Comparison of ENCODE assay signal across 21 cellular contexts in the genomic region with DNA sequence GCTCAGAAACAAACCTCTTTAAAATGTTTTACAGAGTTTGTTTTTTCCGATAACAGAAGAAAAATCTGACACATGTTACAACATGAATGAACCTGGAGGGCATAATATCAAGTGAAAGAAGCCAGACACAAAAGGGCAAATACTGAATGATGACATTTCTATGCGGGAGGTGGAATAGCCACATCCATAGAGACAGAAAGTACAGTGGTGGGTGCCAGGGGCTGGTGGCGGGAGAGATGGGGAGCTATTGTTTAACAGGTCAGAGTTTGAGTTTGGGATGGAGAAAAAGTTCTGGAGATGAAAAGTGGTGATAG. TPM values are rescaled to one million over a fixed set of nuclear protein-coding genes. Genes with fewer than 3 reads are reported as not detected.
A peak's percentile ranks its signal among the peaks of the same experiment; 100 is the strongest.
DNase-seq lines count a peak whose midpoint lies in the region; ATAC-seq, FAIRE-seq and TF ChIP-seq lines count a peak whose summit lies in the region.
"Had no signal": no experiment of that assay in that cellular context is flagged by ENCODE, and none has a peak within 500 bp of the region (broad histone marks: within the 10 kb centered on the region; RNA-seq: fewer than 3 reads in every experiment).

No MANE protein-coding gene starts in this region.

- dilution Hi-C loops in keratinocyte (cut with MboI; ENCODE audit: extremely low pct_ligation_motif_present, low sequenced_read_pairs) = no loop called here

- no peaks in the 10 kb centered on the region for H3K79me2 ChIP-seq in keratinocyte (ENCODE audit: control insufficient read depth, insufficient read depth, low read length)

- no peak for ATAC-seq in GM19452 (IDR thresholded peaks at IDR 0.05; ENCODE audit: unreplicated experiment)
- ATAC-seq: A549 had no signal

- H3K4me1 ChIP-seq in breast epithelium (no peaks in the 10 kb centered on the region), keratinocyte (ENCODE audit: control insufficient read depth, extremely low read depth, insufficient read depth, low read length) (peaks cover 11% of the 10 kb centered on the region)
- H3K4me1 ChIP-seq: A549; BE2C; BLaER1 treated with 17β-estradiol and CSF1 and Interleukin-3, amounts not matched to agents 10 nM and 100 nM; HAP-1 had no signal

- H3K4me3 Mint-ChIP-seq in MCF 10A (ENCODE audit: unreplicated experiment) (no peak overlapping the region), Calu3 (ENCODE audit: low read depth, unreplicated experiment) (no peak overlapping the region)
- H3K4me3 Mint-ChIP-seq: CD14-positive monocyte; CD4-positive, alpha-beta memory T cell; HFFc6 had no signal

- POLR2A ChIA-PET in MCF 10A (lab: Yijun Ruan, JAX) = interaction anchor here (0.6 to 1.3 kb wide), 2 partner anchors 17 to 62 kb away, joined by 3 read pairs; no protein-coding TSS in a partner anchor

- TF ChIP-seq POLR2A in breast epithelium (IDR thresholded peaks at IDR 0.05) = no peak

- H3K36me3 ChIP-seq in breast epithelium (no peaks in the 10 kb centered on the region), keratinocyte (ENCODE audit: control insufficient read depth in 2 of 2, extremely low read depth in 1 of 2, insufficient read depth in 2 of 2, low read length in 2 of 2) (no peaks in the 10 kb centered on the region)
- H3K36me3 ChIP-seq: BE2C; BLaER1 treated with 17β-estradiol and CSF1 and Interleukin-3, amounts not matched to agents 10 nM and 100 nM; HAP-1 had no signal

- no peak overlapping the region for H2AFZ ChIP-seq in keratinocyte (ENCODE audit: control insufficient read depth, low read length)

- no peaks in the 10 kb centered on the region for H4K20me1 ChIP-seq in keratinocyte (ENCODE audit: control insufficient read depth, extremely low read depth, insufficient read depth, low read length)
- H4K20me1 ChIP-seq: BLaER1 treated with 17β-estradiol and CSF1 and Interleukin-3, amounts not matched to agents 10 nM and 100 nM had no signal

- no peaks in the 10 kb centered on the region for H3K9me1 ChIP-seq in keratinocyte (ENCODE audit: control insufficient read depth, extremely low read depth, insufficient read depth, low read length)

- no peak overlapping the region for H3K4me2 ChIP-seq in keratinocyte (ENCODE audit: control insufficient read depth, extremely low read depth, insufficient read depth, low read depth, low read length)
- H3K4me2 ChIP-seq: A549; BLaER1 treated with 17β-estradiol and CSF1 and Interleukin-3, amounts not matched to agents 10 nM and 100 nM had no signal

- H3K27ac ChIP-seq in breast epithelium (peak overlapping the region in 1 of 2 donors; percentile 58), keratinocyte (ENCODE audit: control insufficient read depth, insufficient read depth, low read length) (peak overlapping the region; percentile 25)
- H3K27ac ChIP-seq: A549; BLaER1 treated with 17β-estradiol and CSF1 and Interleukin-3, amounts not matched to agents 10 nM and 100 nM had no signal

- no peak overlapping the region for H3K4me3 ChIP-seq in breast epithelium
- H3K4me3 ChIP-seq in epithelial cell of esophagus (ENCODE audit: low read length) = no peak overlapping the region
- no peak overlapping the region for H3K4me3 ChIP-seq in keratinocyte (ENCODE audit: control insufficient read depth in 2 of 3, extremely low read depth in 1 of 3, insufficient read depth in 2 of 3, low read depth in 1 of 3, low read length in 3 of 3)
- H3K4me3 ChIP-seq: A549; BLaER1 treated with 17β-estradiol and CSF1 and Interleukin-3, amounts not matched to agents 10 nM and 100 nM; HAP-1 had no signal

- DNase-seq in MCF 10A (ENCODE audit: unreplicated experiment) = peak; percentile 13
- DNase-seq in breast epithelium (ENCODE audit: low spot score in 2 of 2) = no peak
- DNase-seq in epithelial cell of esophagus (ENCODE audit: low read depth) = peak; percentile 72
- DNase-seq in keratinocyte (ENCODE audit: low read depth, low spot score) = no peak
- no peak for DNase-seq in Calu3
- DNase-seq: 8988T; ACHN; AML-193; BE2C; CD4-positive, alpha-beta memory T cell; DND-41; GOT3; HFFc6 had no signal

- H3K27ac Mint-ChIP-seq in MCF 10A (ENCODE audit: low read depth, unreplicated experiment) = no peak overlapping the region
- no peak overlapping the region for H3K27ac Mint-ChIP-seq in Calu3 (ENCODE audit: unreplicated experiment)
- H3K27ac Mint-ChIP-seq: CD14-positive monocyte; CD4-positive, alpha-beta memory T cell; HFFc6 had no signal

- H3K9me3 ChIP-seq in breast epithelium (no peaks in the 10 kb centered on the region), keratinocyte (ENCODE audit: control insufficient read depth, low read depth, low read length) (no peaks in the 10 kb centered on the region)
- H3K9me3 ChIP-seq: A549; BE2C; BLaER1 treated with 17β-estradiol and CSF1 and Interleukin-3, amounts not matched to agents 10 nM and 100 nM; HAP-1 had no signal

- H3K27me3 Mint-ChIP-seq in MCF 10A (ENCODE audit: insufficient read depth, unreplicated experiment) = no peaks in the 10 kb centered on the region
- peaks cover 49% of the 10 kb centered on the region for H3K27me3 Mint-ChIP-seq in Calu3 (ENCODE audit: unreplicated experiment)

- CTCF ChIA-PET in MCF 10A (lab: Yijun Ruan, JAX) (interaction anchor here (0.6 to 0.7 kb wide), 3 partner anchors 75 to 1940 kb away, joined by 3 to 4 read pairs (median 3); no protein-coding TSS in a partner anchor), Calu3 (lab: Charles Lee) (no interaction called here)

- no peak for FAIRE-seq in keratinocyte (lab: Jason Lieb, UNC)
- FAIRE-seq: A549, G401.6, GM12892, H54 had no signal

- H3K9me3 Mint-ChIP-seq in MCF 10A (ENCODE audit: unreplicated experiment) (no peaks in the 10 kb centered on the region), Calu3 (ENCODE audit: low read depth, unreplicated experiment) (no peaks in the 10 kb centered on the region)
- H3K9me3 Mint-ChIP-seq: CD14-positive monocyte; CD4-positive, alpha-beta memory T cell; HFFc6 had no signal

- no peaks in the 10 kb centered on the region for H3K36me3 Mint-ChIP-seq in MCF 10A (ENCODE audit: insufficient read depth, unreplicated experiment)
- no peaks in the 10 kb centered on the region for H3K36me3 Mint-ChIP-seq in Calu3 (ENCODE audit: insufficient read depth, unreplicated experiment)
- H3K36me3 Mint-ChIP-seq: CD14-positive monocyte; CD4-positive, alpha-beta memory T cell had no signal

- intact Hi-C loops in MCF 10A (cut with micrococcal nuclease) (no loop called here), breast epithelium (cut with DNase I; ENCODE audit: low total_unique reads) (no loop called here), Calu3 (cut with micrococcal nuclease; ENCODE audit: unreplicated experiment) (no loop called here)

- H3K27me3 ChIP-seq in breast epithelium = no peaks in the 10 kb centered on the region
- no peaks in the 10 kb centered on the region for H3K27me3 ChIP-seq in keratinocyte (ENCODE audit: control insufficient read depth, extremely low read depth, insufficient read depth, low read length)
- H3K27me3 ChIP-seq: BE2C; BLaER1 treated with 17β-estradiol and CSF1 and Interleukin-3, amounts not matched to agents 10 nM and 100 nM had no signal

- BruUV-seq in MCF 10A (replicated peaks; lab: Mats Ljungman, UMichigan) (no TSS peak), Calu3 (replicated peaks; lab: Mats Ljungman, UMichigan) (no TSS peak)

- TF ChIP-seq CTCF in MCF 10A (IDR thresholded peaks at IDR 0.05; ENCODE audit: unreplicated experiment) (no peak), breast epithelium (IDR thresholded peaks at IDR 0.05) (no peak), epithelial cell of esophagus (IDR thresholded peaks at IDR 0.05; ENCODE audit: insufficient read depth, low read depth, low read length, missing control alignments) (no peak), keratinocyte (optimal IDR thresholded peaks at IDR 0.05 in 1 of 3, IDR thresholded peaks at IDR 0.05 in 1 of 3, conservative IDR thresholded peaks at IDR 0.05 in 1 of 3; ENCODE audit: extremely low read depth in 1 of 3, insufficient read depth in 2 of 3, low read length in 3 of 3) (no peak), Calu3 (IDR thresholded peaks at IDR 0.05; ENCODE audit: unreplicated experiment) (no peak)

- no peak overlapping the region for H3K9ac ChIP-seq in keratinocyte (ENCODE audit: control insufficient read depth, extremely low read depth, insufficient read depth, low read length)
- H3K9ac ChIP-seq: BLaER1 treated with 17β-estradiol and CSF1 and Interleukin-3, amounts not matched to agents 10 nM and 100 nM had no signal

- peaks cover 9% of the 10 kb centered on the region for H3K4me1 Mint-ChIP-seq in MCF 10A (ENCODE audit: insufficient read depth, unreplicated experiment)
- H3K4me1 Mint-ChIP-seq in Calu3 (ENCODE audit: low read depth, unreplicated experiment) = no peaks in the 10 kb centered on the region
- H3K4me1 Mint-ChIP-seq: CD14-positive monocyte; CD4-positive, alpha-beta memory T cell had no signal

RNA-seq across cellular contexts. Expression of gene RAB12, which starts 55.7 kb away (rescaled TPM):
- total RNA-seq in MCF 10A (2022) = 27.8 and 28.4 TPM in 2 replicates
- total RNA-seq in breast epithelium = 10 to 100 TPM; 46.5 to 64.0 (median 55.0) TPM
- 23.7 to 46.4 TPM (median 24.3 TPM) in 3 replicates for polyA plus RNA-seq in keratinocyte
- 51.4 TPM for polyA plus RNA-seq in keratinocyte (2011; ENCODE audit: low read depth)
- polyA plus RNA-seq in keratinocyte (2011; cell fraction: cytosol; rRNA removed) = 30.8 and 55.3 TPM in 2 replicates
- polyA plus RNA-seq in keratinocyte (2011; cell fraction: nucleus; rRNA removed) = 34.4 and 46.0 TPM in 2 replicates
- polyA plus RNA-seq in keratinocyte (2012; ENCODE audit: low replicate concordance) = 28.7 and 31.5 TPM in 2 replicates
- polyA minus RNA-seq in keratinocyte = 4.4 to 39.7 TPM (median 18.5 TPM) in 3 replicates
- polyA minus RNA-seq in keratinocyte (2011; cell fraction: cytosol; rRNA and poly(A)+ RNA removed) = 29.9 TPM
- 11.4 and 27.6 TPM in 2 replicates for polyA minus RNA-seq in keratinocyte (2011; cell fraction: nucleus; rRNA and poly(A)+ RNA removed)
- 47.7 and 49.5 TPM in 2 replicates for total RNA-seq in Calu3 (2022)

Comparison
In these comparisons a context has a peak if more than half of its experiments do, and no peak if none do; other contexts are left out.
1. DNase-seq: peak in MCF 10A (single experiment) and epithelial cell of esophagus (single experiment); none in breast epithelium (0 of 2), keratinocyte (single experiment) and Calu3 (single experiment).